In genomic region chr17:47699536-47699840, GRCh38 we compare ENCODE assay signal across 14 cellular contexts. TPM values are rescaled to one million over a fixed set of nuclear protein-coding genes. Genes with fewer than 3 reads are reported as not detected.
"Had no signal": no experiment of that assay in that cellular context is flagged by ENCODE, and none has a peak within 500 bp of the region (broad histone marks: within the 10 kb centered on the region; RNA-seq: fewer than 3 reads in every experiment).

No MANE protein-coding gene starts in this region.

- ATAC-seq: sciatic nerve had no signal

- H3K36me3 ChIP-seq: breast epithelium, SJCRH30 had no signal

- H3K9me3 Mint-ChIP-seq: activated T-cell treated with anti-CD3 and anti-CD28 coated beads, Interleukin-2, amount 50 U/mL, for 72 hours; naive thymus-derived CD8-positive, alpha-beta T cell had no signal

- DNase-seq: esophagus squamous epithelium had no signal

- H3K9me3 ChIP-seq: breast epithelium, esophagus squamous epithelium, psoas muscle, SJCRH30, testis had no signal

- H3K27me3 Mint-ChIP-seq: naive thymus-derived CD8-positive, alpha-beta T cell had no signal

- H3K36me3 Mint-ChIP-seq: naive thymus-derived CD8-positive, alpha-beta T cell had no signal

- FAIRE-seq: islet of Langerhans, urothelium cell line had no signal

- H3K27me3 ChIP-seq: breast epithelium, dorsolateral prefrontal cortex, esophagus squamous epithelium, SJCRH30, testis had no signal

- H3K27ac Mint-ChIP-seq: activated T-cell treated with anti-CD3 and anti-CD28 coated beads, Interleukin-2, amount 50 U/mL, for 72 hours had no signal

- H3K27ac ChIP-seq: breast epithelium, dorsolateral prefrontal cortex, esophagus squamous epithelium, psoas muscle, SJCRH30, testis, VCaP had no signal

- H3K4me3 ChIP-seq: breast epithelium, dorsolateral prefrontal cortex, esophagus squamous epithelium, psoas muscle, SJCRH30, testis had no signal

RNA-seq across cellular contexts. Expression of gene TBX21, which starts 33.5 kb away (rescaled TPM):
- total RNA-seq: chondrocyte, mammary epithelial cell, SJCRH30 had no signal
